Comparison of ENCODE assay signal across 9 cellular contexts in genomic region chr6:16591681-16592549, GRCh38.
DNase-seq lines count a peak whose midpoint lies in the region; ATAC-seq lines count a peak whose summit lies in the region.
"Had no signal": no experiment of that assay in that cellular context is flagged by ENCODE, and none has a peak within 500 bp of the region (broad histone marks: within the 10 kb centered on the region; RNA-seq: fewer than 3 reads in every experiment).

No MANE protein-coding gene starts in this region.

- no peak overlapping the region for H3K27ac ChIP-seq in effector memory CD4-positive, alpha-beta T cell (ENCODE audit: insufficient read depth, low read length, poor library complexity, severe bottlenecking)

- H3K27me3 ChIP-seq in effector memory CD4-positive, alpha-beta T cell (replicated peaks; ENCODE audit: control insufficient read depth, insufficient read depth, low read length, poor library complexity, severe bottlenecking): no peaks in the 10 kb centered on the region

- H3K36me3 Mint-ChIP-seq in activated T-cell treated with anti-CD3 and anti-CD28 coated beads, Interleukin-2, amount 50 U/mL, for 72 hours (ENCODE audit: insufficient read depth in 2 of 2): peaks cover 1 to 6% of the 10 kb centered on the region in 2 donors

- peak overlapping the region; percentile 54 for H3K27ac Mint-ChIP-seq in activated T-cell treated with anti-CD3 and anti-CD28 coated beads, Interleukin-2, amount 50 U/mL, for 72 hours

- H3K4me1 ChIP-seq in effector memory CD4-positive, alpha-beta T cell (ENCODE audit: control insufficient read depth, insufficient read depth, low read length, poor library complexity, severe bottlenecking): no peaks in the 10 kb centered on the region

- ATAC-seq in HG02943 (IDR thresholded peaks at IDR 0.05; ENCODE audit: low read depth, unreplicated experiment): peak; percentile 80
- ATAC-seq in activated T-cell treated with anti-CD3 and anti-CD28 coated beads, Interleukin-2, amount 50 U/mL, for 72 hours (replicated peaks in 1 of 2): peak; percentile 88 to 89

- DNase-seq in stimulated activated naive CD4-positive, alpha-beta T cell treated with Interleukin-2 at 50 U/mL for 16 hours (lab: John Stamatoyannopoulos, UW): peak; percentile 46
- no peak for DNase-seq in stimulated activated naive CD4-positive, alpha-beta T cell (lab: John Stamatoyannopoulos, UW)
- DNase-seq in activated T-cell treated with anti-CD3 and anti-CD28 coated beads, Interleukin-2, amount 50 U/mL, for 72 hours: peak; percentile 23 to 25
- DNase-seq in effector memory CD4-positive, alpha-beta T cell: no peak
- no peak for DNase-seq in 8988T
- no peak for DNase-seq in NCI-H1694 treated with DMSO at 0.1 percent for 48 hours (lab: John Stamatoyannopoulos, UW)
- no peak for DNase-seq in EL
- DNase-seq: amniotic stem cell had no signal

- H3K4me3 ChIP-seq in effector memory CD4-positive, alpha-beta T cell (ENCODE audit: insufficient read depth, low read depth, low read length, poor library complexity, severe bottlenecking): no peak overlapping the region

- H3K9me3 ChIP-seq in effector memory CD4-positive, alpha-beta T cell (ENCODE audit: control insufficient read depth, low read length): no peaks in the 10 kb centered on the region

- no peaks in the 10 kb centered on the region for H3K27me3 Mint-ChIP-seq in activated T-cell treated with anti-CD3 and anti-CD28 coated beads, Interleukin-2, amount 50 U/mL, for 72 hours (ENCODE audit: low read depth)

- peaks cover 22% of the 10 kb centered on the region for H3K4me1 Mint-ChIP-seq in activated T-cell treated with anti-CD3 and anti-CD28 coated beads, Interleukin-2, amount 50 U/mL, for 72 hours (ENCODE audit: low read depth)

- H3K4me3 Mint-ChIP-seq in activated T-cell treated with anti-CD3 and anti-CD28 coated beads, Interleukin-2, amount 50 U/mL, for 72 hours: peak overlapping the region; percentile 43 to 46

- no peaks in the 10 kb centered on the region for H3K36me3 ChIP-seq in effector memory CD4-positive, alpha-beta T cell (ENCODE audit: control insufficient read depth, insufficient read depth, low read length)

- peaks cover 0 to 4% of the 10 kb centered on the region in 2 donors for H3K9me3 Mint-ChIP-seq in activated T-cell treated with anti-CD3 and anti-CD28 coated beads, Interleukin-2, amount 50 U/mL, for 72 hours

Comparison
In these comparisons a context has a peak if more than half of its experiments do, and no peak if none do; other contexts are left out.
1. DNase-seq: peak in stimulated activated naive CD4-positive, alpha-beta T cell treated with Interleukin-2 at 50 U/mL for 16 hours (single experiment) and activated T-cell treated with anti-CD3 and anti-CD28 coated beads, Interleukin-2, amount 50 U/mL, for 72 hours (2 of 2); none in stimulated activated naive CD4-positive, alpha-beta T cell (0 of 6), effector memory CD4-positive, alpha-beta T cell (0 of 3), 8988T (single experiment), NCI-H1694 treated with DMSO at 0.1 percent for 48 hours (single experiment) and EL (single experiment).